Comparison of ENCODE assay signal across 28 cellular contexts in genomic region chr2:241352227-241352626, GRCh38. TPM values are rescaled to one million over a fixed set of nuclear protein-coding genes. Genes with fewer than 3 reads are reported as not detected.
DNase-seq lines count a peak whose midpoint lies in the region; ATAC-seq, FAIRE-seq and TF ChIP-seq lines count a peak whose summit lies in the region.
"Had no signal": no experiment of that assay in that cellular context is flagged by ENCODE, and none has a peak within 500 bp of the region (broad histone marks: within the 10 kb centered on the region; RNA-seq: fewer than 3 reads in every experiment).

No MANE protein-coding gene starts in this region.

- peak overlapping the region; percentile 28 for H3K27ac Mint-ChIP-seq in activated CD4-positive, alpha-beta memory T cell treated with anti-CD3 and anti-CD28 coated beads for 36 hours
- H3K27ac Mint-ChIP-seq in activated CD4-positive, alpha-beta memory T cell treated with anti-CD3 and anti-CD28 coated beads, Interleukin-2, amount 10 ng/mL, durations not matched to agents 7 days and 5 days: no peak overlapping the region
- H3K27ac Mint-ChIP-seq: activated CD4-positive, alpha-beta T cell treated with anti-CD3 and anti-CD28 coated beads, Interleukin-2, amount 10 ng/mL, durations not matched to agents 7 days and 5 days had no signal

- BruUV-seq in HepG2 (replicated peaks; lab: Mats Ljungman, UMichigan): no TSS peak

- H3K36me3 ChIP-seq in HepG2 (replicated peaks in 1 of 2; ENCODE audit: control insufficient read depth in 1 of 2, insufficient read depth in 2 of 2, low read length in 2 of 2) (peaks cover 14 to 51% of the 10 kb centered on the region in 2 experiments), stomach (peaks cover 62 to 75% (median 70%) of the 10 kb centered on the region in 4 donors), SK-N-SH (replicated peaks in 1 of 2; ENCODE audit: control insufficient read depth in 1 of 2, insufficient read depth in 2 of 2, low read length in 1 of 2) (peaks cover 49 to 66% of the 10 kb centered on the region in 2 experiments)

- no peak for TF ChIP-seq RAD21 in HepG2 (CRISPR knock-in tag; IDR thresholded peaks at IDR 0.05)
- no peak for TF ChIP-seq RAD21 in SK-N-SH (IDR thresholded peaks at IDR 0.05; ENCODE audit: low read length)

- no peaks in the 10 kb centered on the region for H3K9me2 ChIP-seq in SK-N-SH

- no peak for FAIRE-seq in HepG2 (lab: Jason Lieb, UNC)
- no peak for FAIRE-seq in frontal cortex (lab: Jason Lieb, UNC)
- FAIRE-seq: G401.6 had no signal

- TF ChIP-seq POLR2A in HepG2 (IDR thresholded peaks at IDR 0.05; ENCODE audit: insufficient read depth in 1 of 2, low read depth in 2 of 2, low read length in 2 of 2) (no peak), stomach (IDR thresholded peaks at IDR 0.05) (no peak)

- H3K4me1 ChIP-seq in HepG2 (ENCODE audit: insufficient read depth, low read length): peaks cover 68% of the 10 kb centered on the region
- H3K4me1 ChIP-seq in stomach: peaks cover 23 to 44% (median 38%) of the 10 kb centered on the region in 4 donors
- peaks cover 0 to 8% of the 10 kb centered on the region in 2 experiments; a peak in 2 of 4 replicates for H3K4me1 ChIP-seq in SK-N-SH (ENCODE audit: control insufficient read depth in 1 of 2, insufficient read depth in 2 of 2, low read depth in 1 of 2, low read length in 1 of 2)

- 61% methylated on average over 3 of the region's 3 CpGs for WGBS in HepG2 (ENCODE audit: low lambda C conversion rate)
- WGBS in stomach, 5 donors: 30 to 56% (median 41%) methylated on average over 3 of the region's 3 CpGs
- 87% methylated on average over 3 of the region's 3 CpGs for WGBS in SK-N-SH (ENCODE audit: low lambda C conversion rate)

- H3K9me3 ChIP-seq in HepG2 (ENCODE audit: low read length) (no peaks in the 10 kb centered on the region), stomach (no peaks in the 10 kb centered on the region), SK-N-SH (no peaks in the 10 kb centered on the region)
- H3K9me3 ChIP-seq: MG63, thyroid gland had no signal

- DNase-seq in activated CD4-positive, alpha-beta memory T cell treated with anti-CD3 and anti-CD28 coated beads for 36 hours: no peak
- DNase-seq in activated CD4-positive, alpha-beta memory T cell treated with anti-CD3 and anti-CD28 coated beads, Interleukin-2, amount 10 ng/mL, durations not matched to agents 7 days and 5 days: no peak
- DNase-seq in LNCaP clone FGC (ENCODE audit: low read depth) (peak; percentile 91), HepG2 (ENCODE audit: low spot score) (no peak), stomach (no peak), frontal cortex (ENCODE audit: low spot score in 2 of 2) (no peak), SK-N-SH (no peak)
- DNase-seq in central memory CD4-positive, alpha-beta T cell: no peak
- DNase-seq: activated CD4-positive, alpha-beta T cell treated with anti-CD3 and anti-CD28 coated beads, Interleukin-2, amount 10 ng/mL, durations not matched to agents 7 days and 5 days; activated naive CD4-positive, alpha-beta T cell; AML-193; aorta; CD4-positive, alpha-beta memory T cell; dermis blood vessel endothelial cell; DMS153; head of caudate nucleus; MG63; naive B cell; NCI-H2081; NCI-H226; NCI-H774; occipital lobe; retina; stimulated activated CD4-positive, alpha-beta T cell treated with anti-CD3 and anti-CD28 coated beads, Interleukin-4, amount 100 ng/mL, for 24 hours; stimulated activated naive CD4-positive, alpha-beta T cell; thyroid gland; WERI-Rb-1 had no signal

- H3K4me3 ChIP-seq in LNCaP clone FGC (ENCODE audit: low read depth, low read length) (peak overlapping the region; percentile 8; the same call in 1 of the 2 replicates), HepG2 (replicated peaks in 1 of 3; ENCODE audit: insufficient read depth in 1 of 3, low read depth in 2 of 3, low read length in 3 of 3) (peak overlapping the region in 1 of 3 experiments; percentile 12; a peak in 1 of 6 replicates), stomach (no peak overlapping the region), SK-N-SH (ENCODE audit: low read depth in 2 of 2, low read length in 1 of 2) (no peak overlapping the region)
- H3K4me3 ChIP-seq: MG63, thyroid gland had no signal

- in situ Hi-C loops in HepG2 (cut with HindIII; ENCODE audit: extremely low pct_ligation_motif_present, low pct_unique_long_range_greater_than_20kb): loop anchor here (5.0 kb wide), 1 partner anchor 35 kb away; the partner anchor contains the start of genes HDLBP and SEPTIN2

- H3K27me3 ChIP-seq in HepG2 (ENCODE audit: control insufficient read depth in 1 of 2, insufficient read depth in 2 of 2, low read length in 2 of 2) (no peaks in the 10 kb centered on the region; a peak in 1 of 5 replicates), stomach (no peaks in the 10 kb centered on the region), SK-N-SH (ENCODE audit: insufficient read depth) (no peaks in the 10 kb centered on the region)
- H3K27me3 ChIP-seq: MG63, thyroid gland had no signal

- CTCF ChIA-PET in activated CD4-positive, alpha-beta memory T cell treated with anti-CD3 and anti-CD28 coated beads for 36 hours (lab: Charles Lee): no interaction called here
- CTCF ChIA-PET in activated CD4-positive, alpha-beta memory T cell treated with anti-CD3 and anti-CD28 coated beads, Interleukin-2, amount 10 ng/mL, durations not matched to agents 7 days and 5 days (lab: Charles Lee): no interaction called here
- CTCF ChIA-PET in HepG2 (lab: Yijun Ruan, JAX; ENCODE audit: low intra/inter-chr PET ratio, low total read pairs): no interaction called here
- CTCF ChIA-PET in SK-N-SH (lab: Yijun Ruan, JAX): no interaction called here

- ATAC-seq in HepG2: no peak

- no peak for TF ChIP-seq EP300 in HepG2 (IDR thresholded peaks at IDR 0.05; ENCODE audit: low read depth in 2 of 2, low read length in 2 of 2)
- TF ChIP-seq EP300 in HepG2 (CRISPR knock-in tag; IDR thresholded peaks at IDR 0.05; ENCODE audit: borderline replicate concordance): no peak
- TF ChIP-seq EP300 in stomach (IDR thresholded peaks at IDR 0.05): no peak
- no peak for TF ChIP-seq EP300 in SK-N-SH (IDR thresholded peaks at IDR 0.05; ENCODE audit: borderline replicate concordance in 1 of 2, low read depth in 1 of 2, low read length in 1 of 2)

- H3K4me2 ChIP-seq in HepG2 (ENCODE audit: low read depth, low read length) (peak overlapping the region; percentile 74), SK-N-SH (no peak overlapping the region)

- TF ChIP-seq CTCF in LNCaP clone FGC (IDR thresholded peaks at IDR 0.05; ENCODE audit: control insufficient read depth, extremely low read depth, insufficient read depth): no peak
- TF ChIP-seq CTCF in HepG2 (CRISPR knock-in tag; IDR thresholded peaks at IDR 0.05): no peak
- no peak for TF ChIP-seq CTCF in stomach (IDR thresholded peaks at IDR 0.05)
- TF ChIP-seq CTCF in SK-N-SH (IDR thresholded peaks at IDR 0.05): no peak

- peaks cover 51% of the 10 kb centered on the region for H3F3A ChIP-seq in SK-N-SH (replicated peaks; ENCODE audit: insufficient read depth)

- peaks cover 14% of the 10 kb centered on the region for H3K79me2 ChIP-seq in HepG2 (ENCODE audit: insufficient read depth, low read length)
- H3K79me2 ChIP-seq in SK-N-SH (ENCODE audit: insufficient read depth): peaks cover 9% of the 10 kb centered on the region

- peak overlapping the region; percentile 86 for H3K27ac ChIP-seq in HepG2 (ENCODE audit: extremely low read length, insufficient read depth, low read length)
- peak overlapping the region in 4 of 5 donors; percentile 57 to 70 (median 64) for H3K27ac ChIP-seq in stomach
- H3K27ac ChIP-seq in SK-N-SH (ENCODE audit: low read depth in 2 of 2, low read length in 1 of 2): no peak overlapping the region; a peak in 1 of 4 replicates
- H3K27ac ChIP-seq: thyroid gland, WERI-Rb-1 had no signal

- H3K27me3 Mint-ChIP-seq in activated CD4-positive, alpha-beta memory T cell treated with anti-CD3 and anti-CD28 coated beads for 36 hours: no peaks in the 10 kb centered on the region
- no peaks in the 10 kb centered on the region for H3K27me3 Mint-ChIP-seq in activated CD4-positive, alpha-beta memory T cell treated with anti-CD3 and anti-CD28 coated beads, Interleukin-2, amount 10 ng/mL, durations not matched to agents 7 days and 5 days
- H3K27me3 Mint-ChIP-seq: activated CD4-positive, alpha-beta T cell treated with anti-CD3 and anti-CD28 coated beads, Interleukin-2, amount 10 ng/mL, durations not matched to agents 7 days and 5 days; CD4-positive, alpha-beta memory T cell; naive B cell had no signal

- H3K9ac ChIP-seq in HepG2 (ENCODE audit: insufficient read depth, low read depth, low read length): peak overlapping the region; percentile 61; the same call in 1 of the 2 replicates
- no peak overlapping the region for H3K9ac ChIP-seq in SK-N-SH

- H3K4me1 Mint-ChIP-seq in activated CD4-positive, alpha-beta memory T cell treated with anti-CD3 and anti-CD28 coated beads for 36 hours (ENCODE audit: low read depth): peaks cover 23% of the 10 kb centered on the region
- H3K4me1 Mint-ChIP-seq in activated CD4-positive, alpha-beta memory T cell treated with anti-CD3 and anti-CD28 coated beads, Interleukin-2, amount 10 ng/mL, durations not matched to agents 7 days and 5 days: peaks cover 19% of the 10 kb centered on the region

- H3K9me3 Mint-ChIP-seq in activated CD4-positive, alpha-beta memory T cell treated with anti-CD3 and anti-CD28 coated beads for 36 hours: no peaks in the 10 kb centered on the region
- H3K9me3 Mint-ChIP-seq in activated CD4-positive, alpha-beta memory T cell treated with anti-CD3 and anti-CD28 coated beads, Interleukin-2, amount 10 ng/mL, durations not matched to agents 7 days and 5 days: no peaks in the 10 kb centered on the region
- H3K9me3 Mint-ChIP-seq: activated CD4-positive, alpha-beta T cell treated with anti-CD3 and anti-CD28 coated beads, Interleukin-2, amount 10 ng/mL, durations not matched to agents 7 days and 5 days; naive B cell had no signal

- POLR2A ChIA-PET in activated CD4-positive, alpha-beta memory T cell treated with anti-CD3 and anti-CD28 coated beads for 36 hours (lab: Charles Lee): no interaction called here
- POLR2A ChIA-PET in activated CD4-positive, alpha-beta memory T cell treated with anti-CD3 and anti-CD28 coated beads, Interleukin-2, amount 10 ng/mL, durations not matched to agents 7 days and 5 days (lab: Charles Lee): interaction anchor here (0.6 to 1.1 kb wide), 2 partner anchors 37 to 354 kb away, joined by 4 to 5 read pairs; partner anchors contain the start of gene HDLBP
- POLR2A ChIA-PET in HepG2 (lab: Yijun Ruan, JAX) (interaction anchor here (2.0 to 4.0 kb wide), 2 partner anchors 34 to 37 kb away, joined by 7 to 55 read pairs; partner anchors contain the start of genes HDLBP and SEPTIN2), SK-N-SH (lab: Yijun Ruan, JAX) (no interaction called here)

- intact Hi-C loops in activated CD4-positive, alpha-beta memory T cell treated with anti-CD3 and anti-CD28 coated beads for 36 hours (cut with micrococcal nuclease): loop anchor here (5.0 kb wide), 1 partner anchor 1330 kb away; no protein-coding TSS in a partner anchor
- intact Hi-C loops in HepG2 (cut with micrococcal nuclease; ENCODE audit: unreplicated experiment) (loop anchor here (10.0 kb wide), 2 partner anchors 77 to 153 kb away; partner anchors contain the start of gene STK25), stomach (cut with DNase I; ENCODE audit: low total_unique reads) (no loop called here)

- H3K36me3 Mint-ChIP-seq in activated CD4-positive, alpha-beta memory T cell treated with anti-CD3 and anti-CD28 coated beads for 36 hours: peaks cover 31% of the 10 kb centered on the region
- peaks cover 58% of the 10 kb centered on the region for H3K36me3 Mint-ChIP-seq in activated CD4-positive, alpha-beta memory T cell treated with anti-CD3 and anti-CD28 coated beads, Interleukin-2, amount 10 ng/mL, durations not matched to agents 7 days and 5 days (ENCODE audit: low read depth)

- H4K20me1 ChIP-seq in HepG2 (ENCODE audit: insufficient read depth, low read length) (peaks cover 35% of the 10 kb centered on the region), SK-N-SH (ENCODE audit: insufficient read depth) (peaks cover 3% of the 10 kb centered on the region; the same call in 1 of the 2 replicates)

- H2AFZ ChIP-seq in HepG2 (ENCODE audit: low read length): no peak overlapping the region
- H2AFZ ChIP-seq in SK-N-SH (ENCODE audit: low read depth): no peak overlapping the region

- H3K4me3 Mint-ChIP-seq in activated CD4-positive, alpha-beta memory T cell treated with anti-CD3 and anti-CD28 coated beads for 36 hours: no peak overlapping the region
- no peak overlapping the region for H3K4me3 Mint-ChIP-seq in activated CD4-positive, alpha-beta memory T cell treated with anti-CD3 and anti-CD28 coated beads, Interleukin-2, amount 10 ng/mL, durations not matched to agents 7 days and 5 days
- H3K4me3 Mint-ChIP-seq: activated CD4-positive, alpha-beta T cell treated with anti-CD3 and anti-CD28 coated beads, Interleukin-2, amount 10 ng/mL, durations not matched to agents 7 days and 5 days; CD4-positive, alpha-beta memory T cell; naive B cell had no signal

RNA-seq across cellular contexts. Expression of gene FARP2, which starts 3.9 kb away (rescaled TPM):
- 10 to 100 TPM; 25.1 to 29.5 TPM for total RNA-seq in activated CD4-positive, alpha-beta memory T cell treated with anti-CD3 and anti-CD28 coated beads for 36 hours
- total RNA-seq in activated CD4-positive, alpha-beta memory T cell treated with anti-CD3 and anti-CD28 coated beads, Interleukin-2, amount 10 ng/mL, durations not matched to agents 7 days and 5 days: 10 to 100 TPM; 14.1 to 15.0 TPM
- 43.3 and 45.4 TPM in 2 replicates for total RNA-seq in HepG2 (2016; rRNA removed; fragmentation: Illumina TruSeq; extraction: Trizol)
- 60.7 and 66.0 TPM in 2 replicates for total RNA-seq in HepG2 (2016; cell fraction: cytosol; rRNA removed; fragmentation: Illumina TruSeq; extraction: Trizol; ENCODE audit: low read depth)
- total RNA-seq in HepG2 (2016; cell fraction: insoluble cytoplasmic fraction; rRNA removed; fragmentation: Illumina TruSeq; extraction: Trizol): 39.9 and 41.1 TPM in 2 replicates
- total RNA-seq in HepG2 (2016; cell fraction: membrane; rRNA removed; fragmentation: Illumina TruSeq; extraction: Trizol): 26.8 and 27.2 TPM in 2 replicates
- total RNA-seq in HepG2 (2016; cell fraction: nucleus; rRNA removed; fragmentation: Illumina TruSeq; extraction: Trizol): 40.7 and 47.5 TPM in 2 replicates
- polyA plus RNA-seq in HepG2 (2011; rRNA removed): 28.0 and 29.5 TPM in 2 replicates
- polyA plus RNA-seq in HepG2 (2011; cell fraction: cytosol; rRNA removed): 14.2 and 16.0 TPM in 2 replicates
- 67.3 and 75.5 TPM in 2 replicates for polyA plus RNA-seq in HepG2 (2011; cell fraction: nucleus; rRNA removed)
- polyA plus RNA-seq in HepG2 (2012): 28.7 and 33.3 TPM in 2 replicates
- polyA plus RNA-seq in HepG2 (2016; cell fraction: cytosol; fragmentation: Illumina TruSeq; extraction: Trizol; ENCODE audit: low read depth): 3.3 and 4.4 TPM in 2 replicates
- 24.1 and 27.0 TPM in 2 replicates for polyA plus RNA-seq in HepG2 (2016; cell fraction: insoluble cytoplasmic fraction; fragmentation: Illumina TruSeq; extraction: Trizol; ENCODE audit: low read depth)
- 6.7 and 9.3 TPM in 2 replicates for polyA plus RNA-seq in HepG2 (2016; cell fraction: membrane; fragmentation: Illumina TruSeq; extraction: Trizol; ENCODE audit: low read depth)
- polyA plus RNA-seq in HepG2 (2016; cell fraction: nucleus; fragmentation: Illumina TruSeq; extraction: Trizol; ENCODE audit: insufficient read depth, low read depth): 43.0 and 49.1 TPM in 2 replicates
- polyA minus RNA-seq in HepG2 (2011; rRNA and poly(A)+ RNA removed; ENCODE audit: low replicate concordance): 62.3 and 67.5 TPM in 2 replicates
- 23.7 and 25.8 TPM in 2 replicates for polyA minus RNA-seq in HepG2 (2011; cell fraction: cytosol; rRNA and poly(A)+ RNA removed)
- 56.9 and 62.9 TPM in 2 replicates for polyA minus RNA-seq in HepG2 (2011; cell fraction: nucleus; rRNA and poly(A)+ RNA removed)
- 100 to 1,000 TPM in 3 of 5 donors, 10 to 100 TPM in 2; 54.2 to 260 (median 108) TPM for total RNA-seq in stomach
- 10 to 100 TPM; 15.8 to 35.6 (median 20.0) TPM for polyA plus RNA-seq in stomach
- total RNA-seq in frontal cortex: 37.1 TPM
- 11.5 and 13.9 TPM in 2 replicates for polyA plus RNA-seq in SK-N-SH (2012; rRNA removed)
- polyA plus RNA-seq in SK-N-SH (2012; cell fraction: cytosol; rRNA removed): 11.9 and 13.0 TPM in 2 replicates
- polyA plus RNA-seq in SK-N-SH (2012; cell fraction: nucleus; rRNA removed): 34.1 and 68.4 TPM in 2 replicates

RNA-seq across cellular contexts. Expression of gene SEPTIN2, which starts 36.5 kb away (rescaled TPM):
- total RNA-seq in activated CD4-positive, alpha-beta memory T cell treated with anti-CD3 and anti-CD28 coated beads for 36 hours: 100 to 1,000 TPM; 255 to 261 TPM
- total RNA-seq in activated CD4-positive, alpha-beta memory T cell treated with anti-CD3 and anti-CD28 coated beads, Interleukin-2, amount 10 ng/mL, durations not matched to agents 7 days and 5 days: 100 to 1,000 TPM; 282 to 290 TPM
- total RNA-seq in HepG2 (2016; rRNA removed; fragmentation: Illumina TruSeq; extraction: Trizol) (493 and 750 TPM in 2 replicates), stomach (100 to 1,000 TPM in 4 of 5 donors, 10 to 100 TPM in 1; 88.7 to 603 (median 272) TPM), frontal cortex (207 TPM)
- total RNA-seq in HepG2 (2016; cell fraction: cytosol; rRNA removed; fragmentation: Illumina TruSeq; extraction: Trizol; ENCODE audit: low read depth): 68.0 and 78.0 TPM in 2 replicates
- total RNA-seq in HepG2 (2016; cell fraction: insoluble cytoplasmic fraction; rRNA removed; fragmentation: Illumina TruSeq; extraction: Trizol): 485 and 732 TPM in 2 replicates
- total RNA-seq in HepG2 (2016; cell fraction: membrane; rRNA removed; fragmentation: Illumina TruSeq; extraction: Trizol): 155 and 168 TPM in 2 replicates
- 303 and 351 TPM in 2 replicates for total RNA-seq in HepG2 (2016; cell fraction: nucleus; rRNA removed; fragmentation: Illumina TruSeq; extraction: Trizol)
- polyA plus RNA-seq in HepG2 (2011; rRNA removed) (579 and 733 TPM in 2 replicates), stomach (100 to 1,000 TPM; 104 to 169 (median 164) TPM), SK-N-SH (2012; rRNA removed) (226 and 330 TPM in 2 replicates)
- 208 and 366 TPM in 2 replicates for polyA plus RNA-seq in HepG2 (2011; cell fraction: cytosol; rRNA removed)
- polyA plus RNA-seq in HepG2 (2011; cell fraction: nucleus; rRNA removed): 383 and 475 TPM in 2 replicates
- 320 and 513 TPM in 2 replicates for polyA plus RNA-seq in HepG2 (2012)
- polyA plus RNA-seq in HepG2 (2016; cell fraction: cytosol; fragmentation: Illumina TruSeq; extraction: Trizol; ENCODE audit: low read depth): 35.1 and 36.8 TPM in 2 replicates
- polyA plus RNA-seq in HepG2 (2016; cell fraction: insoluble cytoplasmic fraction; fragmentation: Illumina TruSeq; extraction: Trizol; ENCODE audit: low read depth): 746 and 761 TPM in 2 replicates
- 102 and 104 TPM in 2 replicates for polyA plus RNA-seq in HepG2 (2016; cell fraction: membrane; fragmentation: Illumina TruSeq; extraction: Trizol; ENCODE audit: low read depth)
- 515 and 562 TPM in 2 replicates for polyA plus RNA-seq in HepG2 (2016; cell fraction: nucleus; fragmentation: Illumina TruSeq; extraction: Trizol; ENCODE audit: insufficient read depth, low read depth)
- 234 and 609 TPM in 2 replicates for polyA minus RNA-seq in HepG2 (2011; rRNA and poly(A)+ RNA removed; ENCODE audit: low replicate concordance)
- 218 and 237 TPM in 2 replicates for polyA minus RNA-seq in HepG2 (2011; cell fraction: cytosol; rRNA and poly(A)+ RNA removed)
- polyA minus RNA-seq in HepG2 (2011; cell fraction: nucleus; rRNA and poly(A)+ RNA removed): 446 and 458 TPM in 2 replicates
- polyA plus RNA-seq in SK-N-SH (2012; cell fraction: cytosol; rRNA removed): 307 and 361 TPM in 2 replicates
- polyA plus RNA-seq in SK-N-SH (2012; cell fraction: nucleus; rRNA removed): 212 and 449 TPM in 2 replicates

RNA-seq across cellular contexts. Expression of gene HDLBP, which starts 36.8 kb away (rescaled TPM):
- 100 to 1,000 TPM; 243 to 251 TPM for total RNA-seq in activated CD4-positive, alpha-beta memory T cell treated with anti-CD3 and anti-CD28 coated beads for 36 hours
- total RNA-seq in activated CD4-positive, alpha-beta memory T cell treated with anti-CD3 and anti-CD28 coated beads, Interleukin-2, amount 10 ng/mL, durations not matched to agents 7 days and 5 days: 100 to 1,000 TPM; 190 to 193 TPM
- 707 and 912 TPM in 2 replicates for total RNA-seq in HepG2 (2016; rRNA removed; fragmentation: Illumina TruSeq; extraction: Trizol)
- total RNA-seq in HepG2 (2016; cell fraction: cytosol; rRNA removed; fragmentation: Illumina TruSeq; extraction: Trizol; ENCODE audit: low read depth): 195 and 216 TPM in 2 replicates
- 687 and 831 TPM in 2 replicates for total RNA-seq in HepG2 (2016; cell fraction: insoluble cytoplasmic fraction; rRNA removed; fragmentation: Illumina TruSeq; extraction: Trizol)
- total RNA-seq in HepG2 (2016; cell fraction: membrane; rRNA removed; fragmentation: Illumina TruSeq; extraction: Trizol): 620 and 676 TPM in 2 replicates
- total RNA-seq in HepG2 (2016; cell fraction: nucleus; rRNA removed; fragmentation: Illumina TruSeq; extraction: Trizol): 437 and 494 TPM in 2 replicates
- polyA plus RNA-seq in HepG2 (2011; rRNA removed): 434 and 464 TPM in 2 replicates
- polyA plus RNA-seq in HepG2 (2011; cell fraction: cytosol; rRNA removed): 419 and 448 TPM in 2 replicates
- 618 and 764 TPM in 2 replicates for polyA plus RNA-seq in HepG2 (2011; cell fraction: nucleus; rRNA removed)
- 461 and 517 TPM in 2 replicates for polyA plus RNA-seq in HepG2 (2012)
- 179 and 188 TPM in 2 replicates for polyA plus RNA-seq in HepG2 (2016; cell fraction: cytosol; fragmentation: Illumina TruSeq; extraction: Trizol; ENCODE audit: low read depth)
- polyA plus RNA-seq in HepG2 (2016; cell fraction: insoluble cytoplasmic fraction; fragmentation: Illumina TruSeq; extraction: Trizol; ENCODE audit: low read depth): 695 and 895 TPM in 2 replicates
- 483 and 563 TPM in 2 replicates for polyA plus RNA-seq in HepG2 (2016; cell fraction: membrane; fragmentation: Illumina TruSeq; extraction: Trizol; ENCODE audit: low read depth)
- 674 and 742 TPM in 2 replicates for polyA plus RNA-seq in HepG2 (2016; cell fraction: nucleus; fragmentation: Illumina TruSeq; extraction: Trizol; ENCODE audit: insufficient read depth, low read depth)
- polyA minus RNA-seq in HepG2 (2011; rRNA and poly(A)+ RNA removed; ENCODE audit: low replicate concordance): 303 and 643 TPM in 2 replicates
- 590 and 596 TPM in 2 replicates for polyA minus RNA-seq in HepG2 (2011; cell fraction: cytosol; rRNA and poly(A)+ RNA removed)
- polyA minus RNA-seq in HepG2 (2011; cell fraction: nucleus; rRNA and poly(A)+ RNA removed): 603 and 678 TPM in 2 replicates
- 100 to 1,000 TPM; 350 to 752 (median 530) TPM for total RNA-seq in stomach
- 100 to 1,000 TPM; 171 to 207 (median 173) TPM for polyA plus RNA-seq in stomach
- total RNA-seq in frontal cortex: 159 TPM
- 211 and 263 TPM in 2 replicates for polyA plus RNA-seq in SK-N-SH (2012; rRNA removed)
- polyA plus RNA-seq in SK-N-SH (2012; cell fraction: cytosol; rRNA removed): 190 and 208 TPM in 2 replicates
- 430 and 440 TPM in 2 replicates for polyA plus RNA-seq in SK-N-SH (2012; cell fraction: nucleus; rRNA removed)

Comparison
In these comparisons a context has a peak if more than half of its experiments do, and no peak if none do; other contexts are left out.
1. POLR2A ChIA-PET loops: an anchor here in activated CD4-positive, alpha-beta memory T cell treated with anti-CD3 and anti-CD28 coated beads, Interleukin-2, amount 10 ng/mL, durations not matched to agents 7 days and 5 days (0.6 to 1.1 kb wide) and HepG2 (2.0 to 4.0 kb wide); none called in activated CD4-positive, alpha-beta memory T cell treated with anti-CD3 and anti-CD28 coated beads for 36 hours and SK-N-SH.
2. H3K27ac ChIP-seq: peak in HepG2 (single experiment) and stomach (4 of 5); none in SK-N-SH (0 of 2).